In genomic region chr3:103662591-103662990, GRCh38 we compare ENCODE assay signal across 34 cellular contexts.
"Had no signal": no experiment of that assay in that cellular context is flagged by ENCODE, and none has a peak within 500 bp of the region (broad histone marks: within the 10 kb centered on the region; RNA-seq: fewer than 3 reads in every experiment).

No MANE protein-coding gene starts in this region.

- H3K4me3 ChIP-seq: MG63 had no signal

- H3K27me3 ChIP-seq: MG63 had no signal

- H3K36me3 ChIP-seq: MG63 had no signal

- H3K9me3 ChIP-seq: MG63 had no signal

- DNase-seq: Karpas-422, Kasumi-1, MG63, MM.1S, MV-4-11, NCI-H1048, NCI-H1092, NCI-H1092 treated with DMSO at 0.1 percent for 48 hours, NCI-H1105, NCI-H1105 treated with DMSO at 0.1 percent for 48 hours, NCI-H1417 treated with DMSO at 0.1 percent for 48 hours, NCI-H1436, NCI-H1436 treated with DMSO at 0.1 percent for 48 hours, NCI-H146, NCI-H1694, NCI-H1694 treated with DMSO at 0.1 percent for 48 hours, NCI-H187, NCI-H187 treated with DMSO at 0.1 percent for 48 hours, NCI-H1930, NCI-H2029 treated with DMSO at 0.1 percent for 48 hours, NCI-H2081, NCI-H2081 treated with DMSO at 0.1 percent for 48 hours, NCI-H2107, NCI-H2171, NCI-H2171 treated with DMSO at 0.1 percent for 48 hours, NCI-H2227 treated with DMSO at 0.1 percent for 48 hours, NCI-H226, NCI-H345, NCI-H446, NCI-H446 treated with DMSO at 0.1 percent for 48 hours, NCI-H510A, NCI-H510A treated with DMSO at 0.1 percent for 48 hours, NCI-H524, NCI-H524 treated with DMSO at 0.1 percent for 48 hours had no signal
